Comparison of ENCODE assay signal across 21 cellular contexts in genomic region chr5:125189451-125190051, GRCh38.
DNase-seq lines count a peak whose midpoint lies in the region; ATAC-seq and TF ChIP-seq lines count a peak whose summit lies in the region.
"Had no signal": no experiment of that assay in that cellular context is flagged by ENCODE, and none has a peak within 500 bp of the region (broad histone marks: within the 10 kb centered on the region; RNA-seq: fewer than 3 reads in every experiment).

No MANE protein-coding gene starts in this region.

- H2AFZ ChIP-seq in mammary epithelial cell (ENCODE audit: low read depth, low read length), result no peak overlapping the region

- no peak overlapping the region for H3K4me3 Mint-ChIP-seq in naive thymus-derived CD4-positive, alpha-beta T cell
- H3K4me3 Mint-ChIP-seq: activated CD4-positive, alpha-beta memory T cell treated with anti-CD3 and anti-CD28 coated beads for 36 hours; activated T-cell treated with anti-CD3 and anti-CD28 coated beads, Interleukin-2, amount 50 U/mL, for 24 hours; CD8-positive, alpha-beta T cell; T-cell had no signal

- H3K27me3 Mint-ChIP-seq in naive thymus-derived CD4-positive, alpha-beta T cell, result peaks cover 0 to 4% (median 0%) of the 10 kb centered on the region in 5 donors
- H3K27me3 Mint-ChIP-seq: activated CD4-positive, alpha-beta memory T cell treated with anti-CD3 and anti-CD28 coated beads for 36 hours; activated T-cell treated with anti-CD3 and anti-CD28 coated beads, Interleukin-2, amount 50 U/mL, for 24 hours; T-cell had no signal

- H3K4me3 ChIP-seq in HUES48 (ENCODE audit: low read depth, low read length) (no peak overlapping the region), mammary epithelial cell (replicated peaks in 1 of 3; ENCODE audit: insufficient read depth in 1 of 3, low read depth in 2 of 3, low read length in 3 of 3) (no peak overlapping the region)
- H3K4me3 ChIP-seq in naive thymus-derived CD4-positive, alpha-beta T cell (ENCODE audit: low read length), result no peak overlapping the region
- H3K4me3 ChIP-seq: ascending aorta, coronary artery, lower lobe of right lung, smooth muscle cell had no signal

- H3K79me2 ChIP-seq in mammary epithelial cell (ENCODE audit: insufficient read depth, low read length), result no peaks in the 10 kb centered on the region

- H3K27ac Mint-ChIP-seq in naive thymus-derived CD4-positive, alpha-beta T cell, result no peak overlapping the region
- H3K27ac Mint-ChIP-seq: activated CD4-positive, alpha-beta memory T cell treated with anti-CD3 and anti-CD28 coated beads for 36 hours; activated T-cell treated with anti-CD3 and anti-CD28 coated beads, Interleukin-2, amount 50 U/mL, for 24 hours; CD8-positive, alpha-beta T cell; T-cell had no signal

- CTCF ChIA-PET in mammary epithelial cell (lab: Charles Lee; ENCODE audit: low non-redundant PET), result no interaction called here
- CTCF ChIA-PET in naive thymus-derived CD4-positive, alpha-beta T cell (lab: Charles Lee), result no interaction called here

- no peaks in the 10 kb centered on the region for H3K36me3 ChIP-seq in HUES48 (ENCODE audit: control insufficient read depth, insufficient read depth, low read length)
- no peaks in the 10 kb centered on the region for H3K36me3 ChIP-seq in mammary epithelial cell (ENCODE audit: insufficient read depth, low read length)
- no peaks in the 10 kb centered on the region for H3K36me3 ChIP-seq in naive thymus-derived CD4-positive, alpha-beta T cell (ENCODE audit: control insufficient read depth in 2 of 3, insufficient read depth in 3 of 3, low read length in 3 of 3)
- H3K36me3 ChIP-seq: ascending aorta, lower lobe of right lung had no signal

- H3K9me3 Mint-ChIP-seq in naive thymus-derived CD4-positive, alpha-beta T cell, result peaks cover 0 to 18% (median 0%) of the 10 kb centered on the region in 11 donors
- H3K9me3 Mint-ChIP-seq: activated T-cell treated with anti-CD3 and anti-CD28 coated beads, Interleukin-2, amount 50 U/mL, for 24 hours had no signal

- peak; percentile 34 for DNase-seq in Daoy (ENCODE audit: low read depth)
- peak; percentile 34 for DNase-seq in mammary epithelial cell
- peak; percentile 55 for DNase-seq in iris pigment epithelial cell (ENCODE audit: low read depth)
- DNase-seq in activated CD8-positive, alpha-beta memory T cell treated with anti-CD3 and anti-CD28 coated beads for 24 hours, result no peak
- no peak for DNase-seq in DMS79 (lab: John Stamatoyannopoulos, UW)
- no peak for DNase-seq in naive thymus-derived CD4-positive, alpha-beta T cell
- DNase-seq: activated CD4-positive, alpha-beta memory T cell treated with anti-CD3 and anti-CD28 coated beads for 36 hours; activated naive CD4-positive, alpha-beta T cell treated with anti-CD3 and anti-CD28 coated beads, Interleukin-2, amount 50 U/mL, for 16 hours; activated T-cell treated with anti-CD3 and anti-CD28 coated beads, Interleukin-2, amount 50 U/mL, for 24 hours; CD8-positive, alpha-beta T cell; H7; lower lobe of right lung; NCI-H1694; NCI-H446; stimulated activated CD8-positive, alpha-beta memory T cell treated with anti-CD3 and anti-CD28 coated beads, Interleukin-4, amount 100 ng/mL, for 48 hours; T-cell had no signal

- no TSS peak for BruUV-seq in mammary epithelial cell (replicated peaks; lab: Mats Ljungman, UMichigan)

- in situ Hi-C loops in mammary epithelial cell (cut with MboI; ENCODE audit: low sequenced_read_pairs in 2 of 2), result no loop called here

- peaks cover 0 to 3% (median 0%) of the 10 kb centered on the region in 7 donors for H3K4me1 Mint-ChIP-seq in naive thymus-derived CD4-positive, alpha-beta T cell
- H3K4me1 Mint-ChIP-seq: T-cell had no signal

- intact Hi-C loops in mammary epithelial cell (cut with micrococcal nuclease), result no loop called here
- intact Hi-C loops in naive thymus-derived CD4-positive, alpha-beta T cell (cut with micrococcal nuclease), result no loop called here

- no peaks in the 10 kb centered on the region for H4K20me1 ChIP-seq in mammary epithelial cell (ENCODE audit: insufficient read depth, low read length)

- no peak overlapping the region for H3K9ac ChIP-seq in HUES48 (ENCODE audit: low read depth, low read length)
- H3K9ac ChIP-seq in mammary epithelial cell (ENCODE audit: insufficient read depth, low read length), result no peak overlapping the region

- dilution Hi-C loops in mammary epithelial cell (cut with HindIII; ENCODE audit: low sequenced_read_pairs), result no loop called here

- 100% methylated on average over 1 of the region's 1 CpG for WGBS in mammary epithelial cell (ENCODE audit: low coverage, missing lambda C conversion rate)

- H3K36me3 Mint-ChIP-seq in naive thymus-derived CD4-positive, alpha-beta T cell, result no peaks in the 10 kb centered on the region
- H3K36me3 Mint-ChIP-seq: activated CD4-positive, alpha-beta memory T cell treated with anti-CD3 and anti-CD28 coated beads for 36 hours; CD8-positive, alpha-beta T cell; T-cell had no signal

- H3K4me1 ChIP-seq in HUES48 (ENCODE audit: control insufficient read depth, insufficient read depth, low read length) (peaks cover 26% of the 10 kb centered on the region), mammary epithelial cell (ENCODE audit: insufficient read depth, low read length) (peaks cover 7% of the 10 kb centered on the region)
- no peaks in the 10 kb centered on the region for H3K4me1 ChIP-seq in naive thymus-derived CD4-positive, alpha-beta T cell (ENCODE audit: control insufficient read depth in 2 of 2, insufficient read depth in 2 of 2, low read length in 2 of 2)
- H3K4me1 ChIP-seq: ascending aorta, lower lobe of right lung had no signal

- H3K27ac ChIP-seq in HUES48 (ENCODE audit: low read depth, low read length), result peak overlapping the region; percentile 50
- no peak overlapping the region for H3K27ac ChIP-seq in mammary epithelial cell (ENCODE audit: insufficient read depth, low read depth, low read length)
- H3K27ac ChIP-seq in naive thymus-derived CD4-positive, alpha-beta T cell (ENCODE audit: low read depth, low read length), result no peak overlapping the region
- H3K27ac ChIP-seq: ascending aorta, coronary artery, lower lobe of right lung had no signal

- no peak for TF ChIP-seq CTCF in mammary epithelial cell (conservative IDR thresholded peaks at IDR 0.05 in 1 of 2, IDR thresholded peaks at IDR 0.05 in 1 of 2; ENCODE audit: extremely low read depth in 1 of 2, insufficient read depth in 1 of 2, low read depth in 1 of 2, low read length in 2 of 2)

- H3K9me3 ChIP-seq in HUES48 (ENCODE audit: control insufficient read depth, insufficient read depth, low read length) (no peaks in the 10 kb centered on the region), mammary epithelial cell (replicated peaks; ENCODE audit: insufficient read depth, low read length) (no peaks in the 10 kb centered on the region)
- H3K9me3 ChIP-seq in naive thymus-derived CD4-positive, alpha-beta T cell (ENCODE audit: control insufficient read depth in 2 of 3, low read length in 3 of 3), result no peaks in the 10 kb centered on the region
- H3K9me3 ChIP-seq: ascending aorta, lower lobe of right lung had no signal

- ATAC-seq in HG02870 (IDR thresholded peaks at IDR 0.05; ENCODE audit: unreplicated experiment), result no peak
- ATAC-seq in naive thymus-derived CD4-positive, alpha-beta T cell, result no peak
- ATAC-seq: CD8-positive, alpha-beta T cell; lower lobe of right lung; T-cell had no signal

- H3K27me3 ChIP-seq in HUES48 (ENCODE audit: control insufficient read depth, insufficient read depth, low read length), result no peaks in the 10 kb centered on the region
- H3K27me3 ChIP-seq in mammary epithelial cell (ENCODE audit: insufficient read depth, low read length), result no peaks in the 10 kb centered on the region
- no peaks in the 10 kb centered on the region for H3K27me3 ChIP-seq in naive thymus-derived CD4-positive, alpha-beta T cell (ENCODE audit: control insufficient read depth in 2 of 2, insufficient read depth in 2 of 2, low read length in 2 of 2)
- H3K27me3 ChIP-seq: ascending aorta had no signal

- POLR2A ChIA-PET in naive thymus-derived CD4-positive, alpha-beta T cell (lab: Charles Lee), result no interaction called here

- no peak overlapping the region for H3K4me2 ChIP-seq in mammary epithelial cell (ENCODE audit: insufficient read depth, low read depth, low read length)

Comparison
In these comparisons a context has a peak if more than half of its experiments do, and no peak if none do; other contexts are left out.
1. DNase-seq: peak in Daoy (single experiment), mammary epithelial cell (single experiment) and iris pigment epithelial cell (single experiment); none in activated CD8-positive, alpha-beta memory T cell treated with anti-CD3 and anti-CD28 coated beads for 24 hours (single experiment), DMS79 (single experiment) and naive thymus-derived CD4-positive, alpha-beta T cell (0 of 9).